ENCODE assay signal across 21 cellular contexts in genomic region chr18:63586966-63587365, GRCh38. TPM values are rescaled to one million over a fixed set of nuclear protein-coding genes. Genes with fewer than 3 reads are reported as not detected.
DNase-seq lines count a peak whose midpoint lies in the region; ATAC-seq, FAIRE-seq and TF ChIP-seq lines count a peak whose summit lies in the region.
"Had no signal": no experiment of that assay in that cellular context is flagged by ENCODE, and none has a peak within 500 bp of the region (broad histone marks: within the 10 kb centered on the region; RNA-seq: fewer than 3 reads in every experiment).

Gene SERPINB13, plus strand, starts transcription at chr18:63587343. Its CDS starts 1,325 bp downstream, at chr18:63588668.

- peak within 1 kb of the TSS; percentile 61 for H3K9ac ChIP-seq in keratinocyte (ENCODE audit: control insufficient read depth, extremely low read depth, insufficient read depth, low read length)
- H3K9ac ChIP-seq: SK-N-SH had no signal

- H3K27me3 ChIP-seq in bronchial epithelial cell (ENCODE audit: control insufficient read depth, insufficient read depth, low read length), result no peaks in the 10 kb centered on the region
- H3K27me3 ChIP-seq in keratinocyte (ENCODE audit: control insufficient read depth, extremely low read depth, insufficient read depth, low read length), result no peaks in the 10 kb centered on the region
- no peaks in the 10 kb centered on the region for H3K27me3 ChIP-seq in suprapubic skin

- H3K4me3 ChIP-seq in bronchial epithelial cell (ENCODE audit: low read depth, low read length) (peak within 1 kb of the TSS; percentile 41), keratinocyte (ENCODE audit: control insufficient read depth in 2 of 3, extremely low read depth in 1 of 3, insufficient read depth in 2 of 3, low read depth in 1 of 3, low read length in 3 of 3) (peak within 1 kb of the TSS; percentile 37 to 61 (median 52)), suprapubic skin (no peak within 1 kb of the TSS)
- H3K4me3 ChIP-seq: A549 had no signal

- H3K79me2 ChIP-seq in keratinocyte (ENCODE audit: control insufficient read depth, insufficient read depth, low read length), result no peaks in the 10 kb centered on the region

- H3K9me3 ChIP-seq in keratinocyte (ENCODE audit: control insufficient read depth, low read depth, low read length), result no peaks in the 10 kb centered on the region
- H3K9me3 ChIP-seq in suprapubic skin, result no peaks in the 10 kb centered on the region
- H3K9me3 ChIP-seq: A549, SK-N-SH had no signal

- no peaks in the 10 kb centered on the region for H3K9me1 ChIP-seq in keratinocyte (ENCODE audit: control insufficient read depth, extremely low read depth, insufficient read depth, low read length)

- 45% methylated on average over 4 of the region's 4 CpGs for WGBS in suprapubic skin

- no peaks in the 10 kb centered on the region for H4K20me1 ChIP-seq in keratinocyte (ENCODE audit: control insufficient read depth, extremely low read depth, insufficient read depth, low read length)

- TF ChIP-seq POLR2A in suprapubic skin (IDR thresholded peaks at IDR 0.05), result no peak

- peak; percentile 55 for FAIRE-seq in bronchial epithelial cell (lab: Jason Lieb, UNC)
- peak; percentile 94 for FAIRE-seq in keratinocyte (lab: Jason Lieb, UNC)
- FAIRE-seq: A549, HTR-8/SVneo had no signal

- H3K36me3 ChIP-seq in bronchial epithelial cell (ENCODE audit: control insufficient read depth, insufficient read depth, low read length), result no peaks in the 10 kb centered on the region
- peaks cover 0 to 5% of the 10 kb centered on the region in 2 experiments for H3K36me3 ChIP-seq in keratinocyte (ENCODE audit: control insufficient read depth in 2 of 2, extremely low read depth in 1 of 2, insufficient read depth in 2 of 2, low read length in 2 of 2)
- H3K36me3 ChIP-seq in suprapubic skin, result no peaks in the 10 kb centered on the region

- H3K4me2 ChIP-seq in keratinocyte (ENCODE audit: control insufficient read depth, extremely low read depth, insufficient read depth, low read depth, low read length), result peak within 1 kb of the TSS; percentile 77
- H3K4me2 ChIP-seq: A549, SK-N-SH had no signal

- TF ChIP-seq EP300 in suprapubic skin (IDR thresholded peaks at IDR 0.05), result no peak

- H3K4me1 ChIP-seq in keratinocyte (ENCODE audit: control insufficient read depth, extremely low read depth, insufficient read depth, low read length) (peaks cover 43% of the 10 kb centered on the region), suprapubic skin (peaks cover 16% of the 10 kb centered on the region)
- H3K4me1 ChIP-seq: A549 had no signal

- peak within 1 kb of the TSS; percentile 78 for H2AFZ ChIP-seq in keratinocyte (ENCODE audit: control insufficient read depth, low read length)

- DNase-seq in HPDE6-E6E7 (ENCODE audit: extremely low spot score) (peak; percentile 71), bronchial epithelial cell (ENCODE audit: low read depth) (peak; percentile 97), keratinocyte (ENCODE audit: low read depth, low spot score) (peak; percentile 82), suprapubic skin (ENCODE audit: low spot score in 2 of 2) (no peak), retina (no peak), SK-N-DZ (ENCODE audit: low spot score) (no peak)
- DNase-seq: CD4-positive, alpha-beta T cell; COR-L47; DMS79; H7; KG1; NCI-H1105 treated with DMSO at 0.1 percent for 48 hours; NCI-H2081; NCI-H2171; NCI-H524 treated with DMSO at 0.1 percent for 48 hours; SHP77; SK-N-SH had no signal

- H3K27ac ChIP-seq in keratinocyte (ENCODE audit: control insufficient read depth, insufficient read depth, low read length) (peak within 1 kb of the TSS; percentile 89), suprapubic skin (peak within 1 kb of the TSS; percentile 52)
- H3K27ac ChIP-seq: A549 had no signal

- ATAC-seq in GM21717 (IDR thresholded peaks at IDR 0.05; ENCODE audit: unreplicated experiment), result no peak
- ATAC-seq: A549 had no signal

- dilution Hi-C loops in keratinocyte (cut with MboI; ENCODE audit: extremely low pct_ligation_motif_present, low sequenced_read_pairs), result no loop called here

- TF ChIP-seq CTCF in bronchial epithelial cell (IDR thresholded peaks at IDR 0.05; ENCODE audit: insufficient read depth, low read length, severe bottlenecking), result no peak
- TF ChIP-seq CTCF in keratinocyte (optimal IDR thresholded peaks at IDR 0.05 in 1 of 3, IDR thresholded peaks at IDR 0.05 in 1 of 3, conservative IDR thresholded peaks at IDR 0.05 in 1 of 3; ENCODE audit: extremely low read depth in 1 of 3, insufficient read depth in 2 of 3, low read length in 3 of 3), result no peak
- TF ChIP-seq CTCF in suprapubic skin (IDR thresholded peaks at IDR 0.05), result no peak

RNA-seq across cellular contexts. Expression of gene SERPINB13, which starts in this region (rescaled TPM):
- 8.2 and 48.0 TPM in 2 replicates for total RNA-seq in bronchial epithelial cell
- polyA plus RNA-seq in keratinocyte, result 15.5 to 69.8 TPM (median 44.6 TPM) in 3 replicates
- polyA plus RNA-seq in keratinocyte (2011; ENCODE audit: low read depth), result 139 TPM
- polyA plus RNA-seq in keratinocyte (2011; cell fraction: cytosol; rRNA removed), result 16.2 and 29.3 TPM in 2 replicates
- 90.5 and 130 TPM in 2 replicates for polyA plus RNA-seq in keratinocyte (2011; cell fraction: nucleus; rRNA removed)
- polyA plus RNA-seq in keratinocyte (2012; ENCODE audit: low replicate concordance), result 13.5 and 47.5 TPM in 2 replicates
- 3.7 to 43.4 TPM (median 28.1 TPM) in 3 replicates for polyA minus RNA-seq in keratinocyte
- 19.0 TPM for polyA minus RNA-seq in keratinocyte (2011; cell fraction: cytosol; rRNA and poly(A)+ RNA removed)
- 49.6 and 87.4 TPM in 2 replicates for polyA minus RNA-seq in keratinocyte (2011; cell fraction: nucleus; rRNA and poly(A)+ RNA removed)
- 10 to 100 TPM; 10.9 to 21.8 (median 16.8) TPM for total RNA-seq in suprapubic skin
- polyA plus RNA-seq in SK-N-DZ (2014; cell fraction: cytosol; rRNA removed), result not detected in 2 replicates
- not detected in 2 replicates for polyA plus RNA-seq in SK-N-DZ (2014; cell fraction: nucleus; rRNA removed)
- total RNA-seq: CD4-positive, alpha-beta T cell; H7 had no signal
- polyA plus RNA-seq: A549, BJ, SK-N-SH had no signal

Comparison
In these comparisons a context has a peak if more than half of its experiments do, and no peak if none do; other contexts are left out.
1. DNase-seq: peak in HPDE6-E6E7 (single experiment), bronchial epithelial cell (single experiment) and keratinocyte (single experiment); none in suprapubic skin (0 of 2), retina (single experiment) and SK-N-DZ (single experiment).